Comparison of ENCODE assay signal across 24 cellular contexts in genomic region chr12:41778934-41779333, GRCh38.
"Had no signal": no experiment of that assay in that cellular context is flagged by ENCODE, and none has a peak within 500 bp of the region (broad histone marks: within the 10 kb centered on the region; RNA-seq: fewer than 3 reads in every experiment).

No MANE protein-coding gene starts in this region.

- DNase-seq: naive thymus-derived CD8-positive, alpha-beta T cell; nephron progenitor cell; nucleus accumbens; pancreas; retina; right cardiac atrium; right lobe of liver; sigmoid colon; small intestine; stimulated activated CD4-positive, alpha-beta T cell treated with anti-CD3 and anti-CD28 coated beads, Interleukin-15, amount 100 ng/mL, for 24 hours; stimulated activated CD4-positive, alpha-beta T cell treated with anti-CD3 and anti-CD28 coated beads, Interleukin-2, amount 100 ng/mL, for 24 hours; stimulated activated CD4-positive, alpha-beta T cell treated with anti-CD3 and anti-CD28 coated beads, Interleukin-2, amount 100 ng/mL, for 48 hours; stimulated activated CD4-positive, alpha-beta T cell treated with anti-CD3 and anti-CD28 coated beads, Interleukin-4, amount 100 ng/mL, for 24 hours; stimulated activated naive B cell treated with anti-CD40 and anti-IgM and Interleukin-4, amounts not matched to agents 10 μg/mL and 1 μg/mL and 100 μg/mL, for 72 hours; stimulated activated naive CD4-positive, alpha-beta T cell treated with Interleukin-2 at 50 U/mL for 16 hours; stomach; thyroid gland; upper lobe of left lung had no signal

- H3K4me3 ChIP-seq: pancreas, prostate gland, right lobe of liver, sigmoid colon, stomach, thoracic aorta, thyroid gland, tibial nerve, upper lobe of left lung, vagina had no signal

- ATAC-seq: naive thymus-derived CD8-positive, alpha-beta T cell; natural killer cell treated with Interleukin-12 subunit alpha and Interleukin-12 subunit beta and Interleukin-15 and Interleukin-18, amount 100 ng/mL, for 72 hours; pancreas; right cardiac atrium; right lobe of liver; stimulated activated effector memory CD8-positive, alpha-beta T cell treated with anti-CD3 and anti-CD28 coated beads, Interleukin-12 subunit alpha, Interleukin-12 subunit beta, amount 100 ng/mL, for 72 hours; stimulated activated naive B cell treated with anti-CD40 and anti-IgM and Interleukin-4, amounts not matched to agents 10 μg/mL and 1 μg/mL and 100 μg/mL, for 72 hours had no signal
